22 cellular contexts compared by ENCODE assay signal in the genomic region with DNA sequence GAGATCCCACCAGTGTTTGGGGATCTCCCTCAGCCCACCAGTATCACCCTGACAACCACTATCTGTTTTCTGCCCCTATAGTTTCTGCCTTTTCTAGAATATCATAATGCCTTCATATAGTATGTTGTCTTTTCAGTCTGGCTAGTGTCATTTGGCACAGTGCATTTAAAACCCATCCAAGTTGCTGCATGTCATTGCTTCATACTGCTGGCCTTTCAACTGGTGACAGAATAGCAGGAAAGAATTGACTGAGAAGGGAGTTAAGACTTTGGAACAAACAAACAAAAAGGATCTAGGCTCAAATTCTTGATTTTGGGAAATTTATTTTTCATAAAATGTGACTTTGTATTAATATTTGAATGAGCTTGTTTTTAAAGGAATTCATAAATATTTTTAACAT. TPM values are rescaled to one million over a fixed set of nuclear protein-coding genes. Genes with fewer than 3 reads are reported as not detected.
DNase-seq lines count a peak whose midpoint lies in the region; ATAC-seq and TF ChIP-seq lines count a peak whose summit lies in the region.
"Had no signal": no experiment of that assay in that cellular context is flagged by ENCODE, and none has a peak within 500 bp of the region (broad histone marks: within the 10 kb centered on the region; RNA-seq: fewer than 3 reads in every experiment).

No MANE protein-coding gene starts in this region.

- H3K4me1 Mint-ChIP-seq in Caco-2 (ENCODE audit: low read depth, unreplicated experiment) (peaks cover 21% of the 10 kb centered on the region), HFFc6 (ENCODE audit: low read depth) (peaks cover 30% of the 10 kb centered on the region)

- CTCF ChIA-PET in Caco-2 (lab: Charles Lee) = no interaction called here

- H3K27me3 ChIP-seq in Caco-2 (replicated peaks; ENCODE audit: control insufficient read depth, insufficient read depth, low read length) (no peaks in the 10 kb centered on the region), Loucy (ENCODE audit: insufficient read depth, low read length, poor library complexity, severe bottlenecking) (no peaks in the 10 kb centered on the region), gastroesophageal sphincter (no peaks in the 10 kb centered on the region)
- H3K27me3 ChIP-seq: SJSA1 had no signal

- ATAC-seq in gastroesophageal sphincter = no peak
- no peak for ATAC-seq in HG03025 (IDR thresholded peaks at IDR 0.05; ENCODE audit: low FRiP score, unreplicated experiment)
- no peak for ATAC-seq in HG03139 (IDR thresholded peaks at IDR 0.05; ENCODE audit: unreplicated experiment)
- ATAC-seq: effector memory CD8-positive, alpha-beta T cell; mucosa of descending colon; sciatic nerve had no signal

- H3K27ac ChIP-seq in gastroesophageal sphincter = peak overlapping the region; percentile 67 to 81 (median 77)
- H3K27ac ChIP-seq: PC-9, SJSA1 had no signal

- TF ChIP-seq CTCF in Caco-2 (IDR thresholded peaks at IDR 0.05; ENCODE audit: insufficient read depth in 1 of 2, low read depth in 1 of 2, low read length in 1 of 2, severe bottlenecking in 1 of 2, unreplicated experiment in 1 of 2) = no peak
- TF ChIP-seq CTCF in Loucy (conservative IDR thresholded peaks at IDR 0.05; ENCODE audit: low read length) = no peak
- no peak for TF ChIP-seq CTCF in gastroesophageal sphincter (IDR thresholded peaks at IDR 0.05)
- no peak for TF ChIP-seq CTCF in HFFc6 (IDR thresholded peaks at IDR 0.05)

- H3K27me3 Mint-ChIP-seq in Caco-2 (ENCODE audit: insufficient read depth, unreplicated experiment) (no peaks in the 10 kb centered on the region), HFFc6 (ENCODE audit: insufficient read depth) (no peaks in the 10 kb centered on the region; the same call in 1 of the 2 replicates)
- H3K27me3 Mint-ChIP-seq: effector memory CD8-positive, alpha-beta T cell had no signal

- no peaks in the 10 kb centered on the region for H3K36me3 ChIP-seq in Caco-2 (ENCODE audit: control insufficient read depth, insufficient read depth, low read length)
- no peaks in the 10 kb centered on the region for H3K36me3 ChIP-seq in Loucy (ENCODE audit: insufficient read depth, low read length)
- peaks cover 0 to 14% of the 10 kb centered on the region in 2 donors for H3K36me3 ChIP-seq in gastroesophageal sphincter
- H3K36me3 ChIP-seq: SJSA1 had no signal

- H3K4me1 ChIP-seq in Caco-2 (peaks cover 9% of the 10 kb centered on the region), Loucy (ENCODE audit: insufficient read depth, low read length, poor library complexity, severe bottlenecking) (peaks cover 43% of the 10 kb centered on the region), gastroesophageal sphincter (peaks cover 9 to 64% (median 26%) of the 10 kb centered on the region in 3 donors)

- intact Hi-C loops in Caco-2 (cut with micrococcal nuclease; ENCODE audit: unreplicated experiment) = no loop called here

- H3K9me2 ChIP-seq in Loucy (replicated peaks; ENCODE audit: low read depth, low read length) = no peaks in the 10 kb centered on the region

- peak overlapping the region; percentile 22 for H3K27ac Mint-ChIP-seq in Caco-2 (ENCODE audit: unreplicated experiment)
- H3K27ac Mint-ChIP-seq in HFFc6 = no peak overlapping the region

- no peak overlapping the region for H3K4me3 Mint-ChIP-seq in Caco-2 (ENCODE audit: unreplicated experiment)
- H3K4me3 Mint-ChIP-seq in HFFc6 = no peak overlapping the region
- H3K4me3 Mint-ChIP-seq: effector memory CD8-positive, alpha-beta T cell had no signal

- DNase-seq in Caco-2 (no peak), renal cortical epithelial cell (ENCODE audit: low read depth) (peak; percentile 6), HFFc6 (no peak), 8988T (no peak)
- DNase-seq: activated CD8-positive, alpha-beta memory T cell treated with anti-CD3 and anti-CD28 coated beads for 24 hours; central memory CD4-positive, alpha-beta T cell; effector memory CD8-positive, alpha-beta T cell; Kasumi-1; kidney glomerular epithelial cell; mucosa of descending colon; NCI-H1417; NCI-H82; nucleus accumbens; PC-9; stimulated activated CD4-positive, alpha-beta T cell treated with anti-CD3 and anti-CD28 coated beads, Interleukin-1b, Interleukin-23, amount 100 ng/mL, for 48 hours; substantia nigra had no signal

- no peak overlapping the region for H3K4me3 ChIP-seq in Caco-2 (ENCODE audit: low read depth, low read length)
- peak overlapping the region; percentile 16 for H3K4me3 ChIP-seq in Loucy (ENCODE audit: low read length, poor library complexity, severe bottlenecking)
- no peak overlapping the region for H3K4me3 ChIP-seq in gastroesophageal sphincter
- H3K4me3 ChIP-seq: mucosa of descending colon, PC-9, SJSA1 had no signal

- H3F3A ChIP-seq in Loucy (ENCODE audit: low read depth) = no peaks in the 10 kb centered on the region

- POLR2A ChIA-PET in Caco-2 (lab: Charles Lee) = no interaction called here

- H3K9me3 ChIP-seq in Caco-2 (no peaks in the 10 kb centered on the region), Loucy (ENCODE audit: insufficient read depth, low read depth, low read length) (no peaks in the 10 kb centered on the region), gastroesophageal sphincter (no peaks in the 10 kb centered on the region)
- H3K9me3 ChIP-seq: mucosa of descending colon, SJSA1 had no signal

- peak overlapping the region; percentile 10 for H3K4me2 ChIP-seq in Loucy (ENCODE audit: low read depth, low read length, poor library complexity, severe bottlenecking)
- H3K4me2 ChIP-seq: PC-9 had no signal

- H3K79me2 ChIP-seq in Loucy (ENCODE audit: insufficient read depth, low read length) = peaks cover 29% of the 10 kb centered on the region

- no peak overlapping the region for H3K9ac ChIP-seq in Loucy (ENCODE audit: low read depth, low read length, poor library complexity, severe bottlenecking)

- H3K36me3 Mint-ChIP-seq in Caco-2 (ENCODE audit: insufficient read depth, unreplicated experiment) (peaks cover 15% of the 10 kb centered on the region), HFFc6 (ENCODE audit: low read depth) (no peaks in the 10 kb centered on the region)

- no peak for TF ChIP-seq POLR2A in gastroesophageal sphincter (IDR thresholded peaks at IDR 0.05)

- no peak for TF ChIP-seq EP300 in gastroesophageal sphincter (IDR thresholded peaks at IDR 0.05)

- no peak overlapping the region for H2AFZ ChIP-seq in Loucy (ENCODE audit: low read length)
- H2AFZ ChIP-seq: PC-9 had no signal

- no TSS peak for BruUV-seq in Caco-2 (replicated peaks; lab: Mats Ljungman, UMichigan)

- no peaks in the 10 kb centered on the region for H3K9me3 Mint-ChIP-seq in Caco-2 (ENCODE audit: unreplicated experiment)
- H3K9me3 Mint-ChIP-seq in HFFc6 = no peaks in the 10 kb centered on the region
- H3K9me3 Mint-ChIP-seq: effector memory CD8-positive, alpha-beta T cell had no signal

- peaks cover 5% of the 10 kb centered on the region for H4K20me1 ChIP-seq in Loucy (ENCODE audit: insufficient read depth, low read length, poor library complexity, severe bottlenecking)

RNA-seq across cellular contexts. Expression of gene LMBRD1, which starts 4.5 kb away (rescaled TPM):
- total RNA-seq in Caco-2 (2022) = 25.0 and 27.5 TPM in 2 replicates
- total RNA-seq in gastroesophageal sphincter = 10 to 100 TPM; 45.4 to 78.0 (median 60.7) TPM
- total RNA-seq in renal cortical epithelial cell = 49.8 and 106 TPM in 2 replicates
- total RNA-seq in HFFc6 (2021; fragmentation: NEBNext Ultra II Directional; extraction: Animal tissue kit (Norgen Biotek cat#: 25700)) = 10 to 100 TPM; 17.0 to 22.3 (median 21.4) TPM
